In the genomic region with DNA sequence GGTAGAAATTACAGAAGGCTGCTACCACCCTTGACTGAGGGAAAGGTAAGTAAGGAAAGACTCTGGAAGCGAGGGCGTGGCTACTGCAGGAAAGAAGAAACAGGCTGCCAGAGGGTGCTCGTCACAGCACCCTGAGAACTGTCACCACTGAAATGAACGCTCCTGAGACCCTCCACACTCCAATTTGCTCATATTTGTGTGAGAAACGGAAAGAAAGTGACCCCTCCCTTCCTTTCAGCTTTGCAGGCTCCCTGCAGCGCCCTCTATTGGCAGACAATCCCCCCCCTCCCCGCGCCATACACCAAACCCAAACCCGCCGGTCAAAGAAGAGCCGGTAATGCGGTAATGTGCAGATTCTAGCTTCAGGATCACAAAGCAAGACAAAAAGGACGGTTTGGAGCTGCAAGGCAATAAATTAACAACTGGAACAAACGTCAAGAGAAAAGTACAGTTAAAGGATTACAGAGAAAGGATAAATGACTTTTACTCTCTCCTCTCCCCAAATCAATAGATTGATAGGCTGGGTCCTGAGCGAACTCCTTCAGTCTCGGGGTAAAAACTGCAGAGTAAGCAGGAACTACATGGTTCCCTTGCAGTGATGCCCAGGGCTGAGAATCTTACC, we compare ENCODE assay signal across 9 cellular contexts. TPM values are rescaled to one million over a fixed set of nuclear protein-coding genes. Genes with fewer than 3 reads are reported as not detected.
DNase-seq lines count a peak whose midpoint lies in the region; ATAC-seq, FAIRE-seq and TF ChIP-seq lines count a peak whose summit lies in the region.
"Had no signal": no experiment of that assay in that cellular context is flagged by ENCODE, and none has a peak within 500 bp of the region (broad histone marks: within the 10 kb centered on the region; RNA-seq: fewer than 3 reads in every experiment).

No MANE protein-coding gene starts in this region.

- H3K4me3 Mint-ChIP-seq in nephron = peak overlapping the region; percentile 50 to 64 (median 59)
- H3K4me3 Mint-ChIP-seq: dendritic cell treated with granulocyte-macrophage colony-stimulating factor and Interleukin-4, amounts not matched to agents 40 ng/mL and 50 ng/mL, for 4 days had no signal

- no peaks in the 10 kb centered on the region for H3K4me1 ChIP-seq in A549

- no peak for TF ChIP-seq EP300 in A549 (IDR thresholded peaks at IDR 0.05)

- POLR2A ChIA-PET in A549 (lab: Yijun Ruan, JAX) = no interaction called here

- TF ChIP-seq RAD21 in A549 (conservative IDR thresholded peaks at IDR 0.05 in 1 of 2, IDR thresholded peaks at IDR 0.05 in 1 of 2) = peak; percentile 23 to 24; a peak in 2 of 5 replicates

- no peak overlapping the region for H3K27ac ChIP-seq in A549

- peaks cover 16% of the 10 kb centered on the region for H3K4me1 Mint-ChIP-seq in nephron

- TF ChIP-seq POLR2A in A549 (IDR thresholded peaks at IDR 0.05; ENCODE audit: low read length) = no peak

- H3K9me3 ChIP-seq in A549 = no peaks in the 10 kb centered on the region

- FAIRE-seq in A549 (lab: Jason Lieb, UNC) = no peak
- peak; percentile 91 for FAIRE-seq in GM19239 (lab: Jason Lieb, UNC)
- no peak for FAIRE-seq in urothelium cell line (lab: Jason Lieb, UNC)

- H3K36me3 Mint-ChIP-seq in nephron (ENCODE audit: low read depth) = no peaks in the 10 kb centered on the region

- TF ChIP-seq CTCF in A549 (IDR thresholded peaks at IDR 0.05) (peak; percentile 61), nephron (IDR thresholded peaks at IDR 0.05; ENCODE audit: unreplicated experiment in 3 of 3) (peak; percentile 56 to 71 (median 66))

- H3K4me2 ChIP-seq in A549 = peak overlapping the region; percentile 60

- peaks cover 8% of the 10 kb centered on the region for H3K27me3 Mint-ChIP-seq in nephron (ENCODE audit: low read depth)

- no peaks in the 10 kb centered on the region for H3K9me3 Mint-ChIP-seq in nephron
- H3K9me3 Mint-ChIP-seq: dendritic cell treated with granulocyte-macrophage colony-stimulating factor and Interleukin-4, amounts not matched to agents 40 ng/mL and 50 ng/mL, for 4 days had no signal

- 14% methylated on average over 16 of the region's 16 CpGs for WGBS in A549 (ENCODE audit: missing lambda C conversion rate)

- peak overlapping the region; percentile 21; the same call in 2 of the 3 replicates for H3K4me3 ChIP-seq in A549

- DNase-seq in A549 (ENCODE audit: low read depth in 1 of 2, low spot score in 1 of 2) (peak; percentile 31 to 36), GM19239 (ENCODE audit: insufficient read length, low spot score) (peak; percentile 43), fibroblast of peridontal ligament (ENCODE audit: extremely low read depth) (peak; percentile 39), urothelium cell line (ENCODE audit: low spot score) (peak; percentile 72), mesenteric fat pad (ENCODE audit: low spot score) (no peak)
- DNase-seq in activated CD4-positive, alpha-beta T cell treated with anti-CD3 and anti-CD28 coated beads for 48 hours = peak; percentile 70

- CTCF ChIA-PET in A549 (lab: Yijun Ruan, JAX) = interaction anchor here (0.7 to 1.5 kb wide), 12 partner anchors 9 to 336 kb away, joined by 3 to 4 read pairs (median 3); no protein-coding TSS in a partner anchor

- no peak overlapping the region for H3K27ac Mint-ChIP-seq in nephron
- H3K27ac Mint-ChIP-seq: dendritic cell treated with granulocyte-macrophage colony-stimulating factor and Interleukin-4, amounts not matched to agents 40 ng/mL and 50 ng/mL, for 4 days had no signal

- ATAC-seq in A549 (peak; percentile 77 to 91), GM18873 (IDR thresholded peaks at IDR 0.05; ENCODE audit: low FRiP score, unreplicated experiment) (no peak)

TF ChIP-seq in A549, 52 proteins besides CTCF, POLR2A, EP300 and RAD21:
- TF ChIP-seq TFCP2L1 (CRISPR knock-in tag; IDR thresholded peaks at IDR 0.05) (no peak), ZC3H11A (IDR thresholded peaks at IDR 0.05) (no peak), MAFK (IDR thresholded peaks at IDR 0.05; ENCODE audit: partially characterized antibody) (peak; percentile 85), ELK1 (IDR thresholded peaks at IDR 0.05; ENCODE audit: low read depth, low read length) (no peak), SMC3 (IDR thresholded peaks at IDR 0.05) (peak; percentile 3; the same call in 1 of the 3 replicates), NFE2L2 (conservative IDR thresholded peaks at IDR 0.05; ENCODE audit: low read length) (no peak), GATA3 (IDR thresholded peaks at IDR 0.05; ENCODE audit: borderline replicate concordance) (no peak), HMGXB4 (CRISPR knock-in tag; IDR thresholded peaks at IDR 0.05; ENCODE audit: borderline replicate concordance) (no peak), RARB (CRISPR knock-in tag; IDR thresholded peaks at IDR 0.05) (no peak), MAZ (IDR thresholded peaks at IDR 0.05; ENCODE audit: borderline replicate concordance, low read depth, low read length) (no peak), KDM5A (IDR thresholded peaks at IDR 0.05) (no peak), ZSCAN20 (CRISPR knock-in tag; IDR thresholded peaks at IDR 0.05) (no peak), CBX8 (IDR thresholded peaks at IDR 0.05) (0 out of 2 replicates have a peak, but pooled peaks have one; percentile 28), HEYL (CRISPR knock-in tag; IDR thresholded peaks at IDR 0.05) (no peak), CBX2 (IDR thresholded peaks at IDR 0.05; ENCODE audit: borderline replicate concordance, low read depth) (no peak), PBX3 (IDR thresholded peaks at IDR 0.05) (no peak)

RNA-seq across cellular contexts. Expression of gene STEAP1B, which starts 47.7 kb away (rescaled TPM):
- polyA plus RNA-seq in A549 (2011; rRNA removed) = 0.08 and 0.09 TPM in 2 replicates
- 0.04 and 0.05 TPM in 2 replicates for polyA plus RNA-seq in A549 (2012; cell fraction: cytosol; rRNA removed)
- 0.07 TPM in 1 of 2 replicates, not detected in the other for polyA plus RNA-seq in A549 (2012; cell fraction: nucleus; rRNA removed)
- 0.22 to 0.26 TPM in 2 of 3 replicates, not detected in the other for polyA plus RNA-seq in A549 (2017; fragmentation: RNase III; extraction: RNeasy Plus Mini Kit Qiagen cat#74134 plus additional on column Dnase treatment)
- polyA minus RNA-seq in A549 (2011; rRNA and poly(A)+ RNA removed) = 0.44 TPM in 1 of 2 replicates, not detected in the other
- total RNA-seq in mesenteric fat pad = 2.6 TPM
